20 cellular contexts compared by ENCODE assay signal in the genomic region with DNA sequence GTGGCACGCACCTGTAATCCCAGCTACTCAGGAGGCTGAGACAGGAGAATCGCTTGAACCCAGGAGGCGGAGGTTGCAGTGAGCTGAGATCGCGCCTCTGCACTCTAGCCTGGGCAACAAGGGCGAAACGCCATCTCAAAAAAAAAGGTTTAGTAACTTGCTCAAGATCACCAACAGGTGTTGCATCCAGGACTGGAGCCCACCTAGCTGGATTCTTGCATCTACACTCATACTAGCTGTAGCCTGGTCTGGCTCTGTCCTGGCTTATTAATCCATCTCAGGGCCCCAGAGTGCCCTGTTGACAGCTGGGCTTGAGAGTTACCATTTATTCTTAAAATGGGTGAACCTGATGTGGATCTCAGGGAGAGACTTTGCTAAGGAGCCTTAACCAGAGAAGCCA.
"Had no signal": no experiment of that assay in that cellular context is flagged by ENCODE, and none has a peak within 500 bp of the region (broad histone marks: within the 10 kb centered on the region; RNA-seq: fewer than 3 reads in every experiment).

No MANE protein-coding gene starts in this region.

- DNase-seq: esophagus squamous epithelium; foreskin fibroblast; glutamatergic neuron; immature natural killer cell; kidney; left colon; left ventricle myocardium superior; mesenchymal stem cell; naive thymus-derived CD4-positive, alpha-beta T cell; nephron progenitor cell; stimulated activated CD4-positive, alpha-beta T cell treated with anti-CD3 and anti-CD28 coated beads, Interleukin-12 subunit alpha, Interleukin-12 subunit beta, amount 100 ng/mL, for 4 hours; stimulated activated naive CD4-positive, alpha-beta T cell; stomach; upper lobe of left lung had no signal

- H3K4me1 Mint-ChIP-seq: immature natural killer cell had no signal

- H3K27ac ChIP-seq: esophagus squamous epithelium, gastroesophageal sphincter, neutrophil, upper lobe of left lung, vagina had no signal

- H3K36me3 ChIP-seq: esophagus squamous epithelium, gastroesophageal sphincter, neutrophil, stomach, upper lobe of left lung, vagina had no signal

- H3K4me3 ChIP-seq: esophagus squamous epithelium, gastroesophageal sphincter, lung, stomach, upper lobe of left lung, vagina had no signal

- H3K9me3 ChIP-seq: esophagus squamous epithelium, gastroesophageal sphincter, neutrophil, stomach, upper lobe of left lung, vagina had no signal

- H3K27ac Mint-ChIP-seq: dendritic cell treated with granulocyte-macrophage colony-stimulating factor and Interleukin-4, amounts not matched to agents 40 ng/mL and 50 ng/mL, for 4 days; immature natural killer cell; naive thymus-derived CD4-positive, alpha-beta T cell; nephron progenitor cell had no signal

- H3K27me3 ChIP-seq: upper lobe of left lung, vagina had no signal

- ATAC-seq: gastroesophageal sphincter; left colon; left ventricle myocardium superior; naive thymus-derived CD4-positive, alpha-beta T cell; sciatic nerve had no signal

- H3K4me3 Mint-ChIP-seq: dendritic cell treated with granulocyte-macrophage colony-stimulating factor and Interleukin-4, amounts not matched to agents 40 ng/mL and 50 ng/mL, for 4 days; immature natural killer cell; naive thymus-derived CD4-positive, alpha-beta T cell; nephron progenitor cell had no signal

- H3K9me3 Mint-ChIP-seq: dendritic cell treated with granulocyte-macrophage colony-stimulating factor and Interleukin-4, amounts not matched to agents 40 ng/mL and 50 ng/mL, for 4 days; nephron progenitor cell had no signal

- H3K36me3 Mint-ChIP-seq: immature natural killer cell; naive thymus-derived CD4-positive, alpha-beta T cell had no signal

- H3K4me1 ChIP-seq: gastroesophageal sphincter, vagina had no signal
